Comparison of ENCODE assay signal across 19 cellular contexts in the genomic region with DNA sequence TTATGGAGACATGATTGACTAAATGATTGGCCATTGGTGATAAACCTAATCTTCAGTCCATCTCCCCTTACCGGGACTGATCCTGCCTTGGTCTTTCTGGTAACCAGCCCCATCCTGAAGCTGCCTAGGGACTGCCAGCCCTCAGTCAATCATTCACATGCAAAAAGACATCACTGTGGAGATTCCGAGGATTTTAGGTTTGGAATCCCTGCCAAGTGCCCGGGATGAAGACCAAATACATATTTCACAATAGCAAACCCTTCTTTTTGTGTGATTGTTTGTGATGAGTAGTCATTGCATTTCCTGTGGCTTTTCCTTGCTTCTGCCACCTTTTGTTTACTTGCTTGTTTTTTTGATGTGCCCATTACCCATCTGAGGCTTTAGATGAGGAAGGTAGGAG. TPM values are rescaled to one million over a fixed set of nuclear protein-coding genes. Genes with fewer than 3 reads are reported as not detected.
DNase-seq lines count a peak whose midpoint lies in the region; ATAC-seq, FAIRE-seq and TF ChIP-seq lines count a peak whose summit lies in the region.
"Had no signal": no experiment of that assay in that cellular context is flagged by ENCODE, and none has a peak within 500 bp of the region (broad histone marks: within the 10 kb centered on the region; RNA-seq: fewer than 3 reads in every experiment).

No MANE protein-coding gene starts in this region.

- H3K36me3 ChIP-seq in left ventricle myocardium inferior (peaks cover 17% of the 10 kb centered on the region), K562 (ENCODE audit: control insufficient read depth, insufficient read depth, low read length) (peaks cover 6% of the 10 kb centered on the region; the same call in 1 of the 3 replicates)

- POLR2A ChIA-PET in K562 (lab: Yijun Ruan, JAX), result interaction anchor here (1.1 kb wide), 1 partner anchor 10 kb away, joined by 3 read pairs; no protein-coding TSS in a partner anchor

- no peaks in the 10 kb centered on the region for H3K9me3 Mint-ChIP-seq in activated T-helper 2 cell treated with anti-CD3 and anti-CD28 coated beads, Interferon-gamma antibody, Interleukin-2, Interleukin-4, amounts not matched to agents 10 μg/mL and 5 μg/mL and 100 μg/mL, durations not matched to agents 14 hours and 24 hours and 36 hours

- TF ChIP-seq CTCF in left ventricle myocardium inferior (IDR thresholded peaks at IDR 0.05; ENCODE audit: borderline replicate concordance) (no peak), K562 (IDR thresholded peaks at IDR 0.05 in 2 of 3, conservative IDR thresholded peaks at IDR 0.05 in 1 of 3; ENCODE audit: insufficient read depth in 2 of 3, low read depth in 1 of 3, low read length in 3 of 3) (no peak), fibroblast of pulmonary artery (IDR thresholded peaks at IDR 0.05; ENCODE audit: low read length, missing control alignments) (no peak)

- no peaks in the 10 kb centered on the region; the same call in 1 of the 2 replicates for H4K20me1 ChIP-seq in K562 (replicated peaks; ENCODE audit: control insufficient read depth, insufficient read depth, low read length)

- TF ChIP-seq RAD21 in K562 (CRISPR knock-in tag; conservative IDR thresholded peaks at IDR 0.05 in 1 of 2, IDR thresholded peaks at IDR 0.05 in 1 of 2), result no peak

- no peak for TF ChIP-seq POLR2A in K562 (conservative IDR thresholded peaks at IDR 0.05)

- no peak overlapping the region for H3K4me3 ChIP-seq in left ventricle myocardium inferior
- no peak overlapping the region for H3K4me3 ChIP-seq in K562
- H3K4me3 ChIP-seq in fibroblast of pulmonary artery (replicated peaks; ENCODE audit: low read depth, low read length), result no peak overlapping the region
- H3K4me3 ChIP-seq: GM12878 had no signal

- WGBS in K562 (ENCODE audit: insufficient coverage, low coverage, missing lambda C conversion rate), result 41% methylated on average over 3 of the region's 3 CpGs

- H3K9me3 ChIP-seq in left ventricle myocardium inferior (replicated peaks) (no peaks in the 10 kb centered on the region), K562 (replicated peaks; ENCODE audit: control insufficient read depth, insufficient read depth, low read depth, low read length) (no peaks in the 10 kb centered on the region)

- H3K27ac Mint-ChIP-seq in activated T-helper 2 cell treated with anti-CD3 and anti-CD28 coated beads, Interferon-gamma antibody, Interleukin-2, Interleukin-4, amounts not matched to agents 10 μg/mL and 5 μg/mL and 100 μg/mL, durations not matched to agents 14 hours and 24 hours and 36 hours, result no peak overlapping the region
- H3K27ac Mint-ChIP-seq: CD14-positive monocyte had no signal

- no peak for ATAC-seq in left ventricle myocardium superior
- ATAC-seq in K562, result no peak
- ATAC-seq in GM18498 (IDR thresholded peaks at IDR 0.05; ENCODE audit: unreplicated experiment), result no peak
- ATAC-seq: GM12878 had no signal

- peaks cover 2% of the 10 kb centered on the region for H3K27me3 Mint-ChIP-seq in activated T-helper 2 cell treated with anti-CD3 and anti-CD28 coated beads, Interferon-gamma antibody, Interleukin-2, Interleukin-4, amounts not matched to agents 10 μg/mL and 5 μg/mL and 100 μg/mL, durations not matched to agents 14 hours and 24 hours and 36 hours (ENCODE audit: low read depth)

- peaks cover 23% of the 10 kb centered on the region for H3K4me1 Mint-ChIP-seq in activated T-helper 2 cell treated with anti-CD3 and anti-CD28 coated beads, Interferon-gamma antibody, Interleukin-2, Interleukin-4, amounts not matched to agents 10 μg/mL and 5 μg/mL and 100 μg/mL, durations not matched to agents 14 hours and 24 hours and 36 hours (ENCODE audit: low read depth)

- H3K4me1 ChIP-seq in left ventricle myocardium inferior (peaks cover 77% of the 10 kb centered on the region), K562 (replicated peaks in 1 of 2; ENCODE audit: control insufficient read depth in 2 of 2, insufficient read depth in 2 of 2, low read length in 2 of 2) (peaks cover 0 to 10% of the 10 kb centered on the region in 2 experiments; a peak in 2 of 5 replicates)

- no peak for TF ChIP-seq EP300 in K562 (IDR thresholded peaks at IDR 0.05; ENCODE audit: low read length)

- in situ Hi-C loops in K562 (cut with MboI), result no loop called here

- H3K4me3 Mint-ChIP-seq in activated T-helper 2 cell treated with anti-CD3 and anti-CD28 coated beads, Interferon-gamma antibody, Interleukin-2, Interleukin-4, amounts not matched to agents 10 μg/mL and 5 μg/mL and 100 μg/mL, durations not matched to agents 14 hours and 24 hours and 36 hours (ENCODE audit: low read depth), result no peak overlapping the region

- no peaks in the 10 kb centered on the region for H3K79me2 ChIP-seq in K562 (ENCODE audit: control insufficient read depth, insufficient read depth, low read length)

- peaks cover 6% of the 10 kb centered on the region for H3K36me3 Mint-ChIP-seq in activated T-helper 2 cell treated with anti-CD3 and anti-CD28 coated beads, Interferon-gamma antibody, Interleukin-2, Interleukin-4, amounts not matched to agents 10 μg/mL and 5 μg/mL and 100 μg/mL, durations not matched to agents 14 hours and 24 hours and 36 hours (ENCODE audit: low read depth)

- CTCF ChIA-PET in K562 (lab: Yijun Ruan, JAX; ENCODE audit: low intra/inter-chr PET ratio), result no interaction called here

- no peak overlapping the region for H3K4me2 ChIP-seq in K562 (ENCODE audit: insufficient read depth, low read length)
- H3K4me2 ChIP-seq: KMS-11 had no signal

- no peak for DNase-seq in left ventricle myocardium inferior
- DNase-seq in left ventricle myocardium superior, result no peak
- DNase-seq in K562 (ENCODE audit: extremely low read depth in 1 of 4, low spot score in 3 of 4), result no peak
- DNase-seq in fibroblast of pulmonary artery (ENCODE audit: low read depth), result peak; percentile 39
- no peak for DNase-seq in globus pallidus (ENCODE audit: low spot score)
- no peak for DNase-seq in activated T-helper 2 cell treated with anti-CD3 and anti-CD28 coated beads, Interferon-gamma antibody, Interleukin-2, Interleukin-4, amounts not matched to agents 10 μg/mL and 5 μg/mL and 100 μg/mL, durations not matched to agents 14 hours and 24 hours and 36 hours (ENCODE audit: low spot score)
- DNase-seq: 8988T, COR-L47, DMS53, MM.1S, NCI-H1105, NCI-H187, NCI-H2171, NCI-H510A had no signal

- no peak overlapping the region for H3K9ac ChIP-seq in K562 (ENCODE audit: insufficient read depth in 1 of 2, low read depth in 2 of 2, low read length in 2 of 2)
- H3K9ac ChIP-seq: KMS-11 had no signal

- BruUV-seq in K562 (replicated peaks; lab: Mats Ljungman, UMichigan), result no TSS peak

- H3K27me3 ChIP-seq in left ventricle myocardium inferior (ENCODE audit: low read depth), result no peaks in the 10 kb centered on the region
- H3K27me3 ChIP-seq in K562 (ENCODE audit: control insufficient read depth in 2 of 2, insufficient read depth in 2 of 2, low read length in 2 of 2), result no peaks in the 10 kb centered on the region

- H3K9me1 ChIP-seq in K562 (ENCODE audit: control insufficient read depth, insufficient read depth, low read length), result no peaks in the 10 kb centered on the region

- FAIRE-seq in K562 (lab: Jason Lieb, UNC), result no peak
- FAIRE-seq: GM12878 had no signal

- intact Hi-C loops in left ventricle myocardium inferior (cut with micrococcal nuclease), result no loop called here
- intact Hi-C loops in left ventricle myocardium superior (cut with micrococcal nuclease), result no loop called here
- intact Hi-C loops in K562 (cut with micrococcal nuclease), result no loop called here
- intact Hi-C loops in activated T-helper 2 cell treated with anti-CD3 and anti-CD28 coated beads, Interferon-gamma antibody, Interleukin-2, Interleukin-4, amounts not matched to agents 10 μg/mL and 5 μg/mL and 100 μg/mL, durations not matched to agents 14 hours and 24 hours and 36 hours (cut with micrococcal nuclease), result loop anchor here (5.0 kb wide), 1 partner anchor 56 kb away; no protein-coding TSS in a partner anchor

- H2AFZ ChIP-seq in K562 (ENCODE audit: low read depth, low read length), result no peak overlapping the region

- H3K27ac ChIP-seq in left ventricle myocardium inferior (replicated peaks) (peak overlapping the region; percentile 36), K562 (ENCODE audit: extremely low read depth, low read depth, low read length) (no peak overlapping the region), temporal lobe (ENCODE audit: low read depth, low read length) (peak overlapping the region; percentile 74)
- H3K27ac ChIP-seq: KMS-11 had no signal

RNA-seq across cellular contexts. Expression of gene EPN2, which starts 44.0 kb away (rescaled TPM):
- total RNA-seq in left ventricle myocardium inferior, result 71.7 TPM
- 94.5 TPM for total RNA-seq in left ventricle myocardium superior
- total RNA-seq in K562 (2011; cell fraction: chromatin; rRNA removed; ENCODE audit: low replicate concordance), result 57.2 and 65.1 TPM in 2 replicates
- 32.2 and 33.7 TPM in 2 replicates for total RNA-seq in K562 (2011; cell fraction: nucleolus; rRNA removed)
- 38.0 and 45.9 TPM in 2 replicates for total RNA-seq in K562 (2011; cell fraction: nucleoplasm; rRNA removed)
- 8.7 and 8.9 TPM in 2 replicates for total RNA-seq in K562 (2014; rRNA removed)
- 5.8 and 8.3 TPM in 2 replicates for total RNA-seq in K562 (2014; rRNA removed; fragmentation: Illumina TruSeq; extraction: Trizol)
- 6.5 and 8.7 TPM in 2 replicates for total RNA-seq in K562 (2015; rRNA removed; fragmentation: Illumina TruSeq; extraction: Trizol)
- total RNA-seq in K562 (2021), result 12.9 and 14.0 TPM in 2 replicates
- polyA plus RNA-seq in K562 (2011; rRNA removed), result 8.8 and 10.4 TPM in 2 replicates
- polyA plus RNA-seq in K562 (2011; cell fraction: cytosol; rRNA removed), result 8.6 and 15.3 TPM in 2 replicates
- 28.6 and 45.3 TPM in 2 replicates for polyA plus RNA-seq in K562 (2011; cell fraction: nucleus; rRNA removed)
- 10.2 and 10.7 TPM in 2 replicates for polyA plus RNA-seq in K562 (2012)
- 7.4 and 9.0 TPM in 2 replicates for polyA plus RNA-seq in K562 (2014; fragmentation: Illumina TruSeq; extraction: Trizol)
- polyA plus RNA-seq in K562 (2014; fragmentation: Nextera tagmentation; extraction: Ambion mirVana), result 1 to 10 TPM; 1.0 to 1.3 TPM
- polyA plus RNA-seq in K562 (2014; rRNA removed), result 9.1 and 10.3 TPM in 2 replicates
- polyA minus RNA-seq in K562 (2011; rRNA and poly(A)+ RNA removed), result 16.7 and 22.5 TPM in 2 replicates
- polyA minus RNA-seq in K562 (2011; cell fraction: cytosol; rRNA and poly(A)+ RNA removed), result 7.3 and 8.6 TPM in 2 replicates
- polyA minus RNA-seq in K562 (2011; cell fraction: nucleus; rRNA and poly(A)+ RNA removed), result 16.4 and 21.3 TPM in 2 replicates
- total RNA-seq in temporal lobe, result 44.7 TPM
- 10.5 and 11.6 TPM in 2 replicates for total RNA-seq in activated T-helper 2 cell treated with anti-CD3 and anti-CD28 coated beads, Interferon-gamma antibody, Interleukin-2, Interleukin-4, amounts not matched to agents 10 μg/mL and 5 μg/mL and 100 μg/mL, durations not matched to agents 14 hours and 24 hours and 36 hours
- polyA plus RNA-seq: CD14-positive monocyte had no signal
